6 cellular contexts compared by ENCODE assay signal in genomic region chr1:204051258-204051657, GRCh38.
"Had no signal": no experiment of that assay in that cellular context is flagged by ENCODE, and none has a peak within 500 bp of the region (broad histone marks: within the 10 kb centered on the region; RNA-seq: fewer than 3 reads in every experiment).

No MANE protein-coding gene starts in this region.

- H3K4me3 ChIP-seq: GM23248 had no signal

- H3K27ac ChIP-seq: GM23248 had no signal

- DNase-seq: GM23248, H9, HCEC 1CT, HFFc6, KG1 had no signal

- H3K27ac Mint-ChIP-seq: HFFc6, IgD-negative memory B cell had no signal

- H2AFZ ChIP-seq: GM23248 had no signal

- H3K9me3 Mint-ChIP-seq: H9, HFFc6, IgD-negative memory B cell had no signal

- H3K4me3 Mint-ChIP-seq: H9, HFFc6, IgD-negative memory B cell had no signal

- H3K9ac ChIP-seq: GM23248 had no signal
